21 cellular contexts compared by ENCODE assay signal in the genomic region with DNA sequence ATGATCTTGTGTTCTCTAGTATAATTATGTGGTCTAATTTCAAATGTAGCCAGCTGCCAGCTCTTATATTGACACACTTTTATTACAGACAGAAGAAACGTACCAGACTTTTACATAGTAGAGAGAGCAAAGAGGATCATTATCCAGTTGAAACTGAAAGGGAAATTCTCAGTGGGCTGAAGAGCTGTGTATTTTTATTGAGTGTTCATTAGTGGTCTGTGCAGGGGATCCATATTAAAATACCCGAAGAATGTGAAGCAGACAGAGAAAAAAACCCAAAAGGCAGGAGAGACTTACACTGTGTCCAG. TPM values are rescaled to one million over a fixed set of nuclear protein-coding genes. Genes with fewer than 3 reads are reported as not detected.
DNase-seq lines count a peak whose midpoint lies in the region; ATAC-seq and TF ChIP-seq lines count a peak whose summit lies in the region.
"Had no signal": no experiment of that assay in that cellular context is flagged by ENCODE, and none has a peak within 500 bp of the region (broad histone marks: within the 10 kb centered on the region; RNA-seq: fewer than 3 reads in every experiment).

No MANE protein-coding gene starts in this region.

- no peaks in the 10 kb centered on the region for H3K27me3 ChIP-seq in Karpas-422 (ENCODE audit: low read length)
- H3K27me3 ChIP-seq: foreskin keratinocyte, hepatocyte, sigmoid colon, suprapubic skin had no signal

- H3K4me3 ChIP-seq in Karpas-422 (ENCODE audit: low read length), result no peak overlapping the region
- H3K4me3 ChIP-seq: hepatocyte, sigmoid colon, suprapubic skin had no signal

- peak overlapping the region; percentile 35 for H3K4me2 ChIP-seq in Karpas-422 (ENCODE audit: low read depth, low read length, poor library complexity, severe bottlenecking)
- H3K4me2 ChIP-seq: hepatocyte had no signal

- no peak overlapping the region for H2AFZ ChIP-seq in Karpas-422 (ENCODE audit: low read length)
- H2AFZ ChIP-seq: hepatocyte had no signal

- H3K27ac ChIP-seq in Karpas-422 (ENCODE audit: low read length) (peak overlapping the region; percentile 29; the same call in 1 of the 2 replicates), VCaP (peak overlapping the region; percentile 88)
- H3K27ac ChIP-seq: foreskin keratinocyte, hepatocyte, sigmoid colon, suprapubic skin had no signal

- H3K4me1 ChIP-seq in Karpas-422 (ENCODE audit: low read length), result peaks cover 58% of the 10 kb centered on the region
- H3K4me1 ChIP-seq: foreskin keratinocyte, sigmoid colon, suprapubic skin had no signal

- no peak for TF ChIP-seq CTCF in VCaP (conservative IDR thresholded peaks at IDR 0.05)

- peaks cover 6% of the 10 kb centered on the region for H3K9me3 Mint-ChIP-seq in activated T-cell treated with anti-CD3 and anti-CD28 coated beads, Interleukin-2, amount 50 U/mL, for 4 hours
- H3K9me3 Mint-ChIP-seq: activated CD4-positive, alpha-beta T cell treated with anti-CD3 and anti-CD28 coated beads, Interleukin-2, amount 10 ng/mL, durations not matched to agents 24 days and 14 days; activated naive CD8-positive, alpha-beta T cell treated with anti-CD3 and anti-CD28 coated beads, Interleukin-2, amount 10 ng/mL, durations not matched to agents 7 days and 5 days; activated T-helper 17 cell treated with anti-CD3 and anti-CD28 coated beads, Interleukin-2, amount 50 U/mL, for 72 hours; T-helper 1 cell treated with Interleukin-12 subunit alpha and Interleukin-12 subunit beta and Interleukin-4 antibody, amounts not matched to agents 30 μg/mL and 1 μg/mL, for 36 hours had no signal

- no peaks in the 10 kb centered on the region for H4K20me1 ChIP-seq in Karpas-422 (ENCODE audit: insufficient read depth, low read depth, low read length)

- no peaks in the 10 kb centered on the region; the same call in 1 of the 2 replicates for H3K9me3 ChIP-seq in Karpas-422 (ENCODE audit: low read length)
- H3K9me3 ChIP-seq: sigmoid colon, suprapubic skin had no signal

- H3K36me3 ChIP-seq in Karpas-422 (ENCODE audit: insufficient read depth, low read length), result peaks cover 3% of the 10 kb centered on the region
- H3K36me3 ChIP-seq: sigmoid colon, suprapubic skin had no signal

- H3K4me1 Mint-ChIP-seq in activated T-cell treated with anti-CD3 and anti-CD28 coated beads, Interleukin-2, amount 50 U/mL, for 4 hours (ENCODE audit: low read depth), result no peaks in the 10 kb centered on the region
- H3K4me1 Mint-ChIP-seq: activated CD4-positive, alpha-beta T cell treated with anti-CD3 and anti-CD28 coated beads, Interleukin-2, amount 10 ng/mL, durations not matched to agents 24 days and 14 days; activated naive CD8-positive, alpha-beta T cell treated with anti-CD3 and anti-CD28 coated beads, Interleukin-2, amount 10 ng/mL, durations not matched to agents 7 days and 5 days; activated T-helper 17 cell treated with anti-CD3 and anti-CD28 coated beads, Interleukin-2, amount 50 U/mL, for 72 hours; neural crest cell had no signal

- H3K36me3 Mint-ChIP-seq in activated T-cell treated with anti-CD3 and anti-CD28 coated beads, Interleukin-2, amount 50 U/mL, for 4 hours (ENCODE audit: insufficient read depth), result no peaks in the 10 kb centered on the region
- H3K36me3 Mint-ChIP-seq: activated naive CD8-positive, alpha-beta T cell treated with anti-CD3 and anti-CD28 coated beads, Interleukin-2, amount 10 ng/mL, durations not matched to agents 7 days and 5 days had no signal

- no peak for ATAC-seq in activated T-cell treated with anti-CD3 and anti-CD28 coated beads, Interleukin-2, amount 50 U/mL, for 4 hours
- ATAC-seq: activated T-helper 17 cell treated with anti-CD3 and anti-CD28 coated beads, Interleukin-2, amount 50 U/mL, for 72 hours; foreskin keratinocyte; Panc1 had no signal

- no peaks in the 10 kb centered on the region for H3K27me3 Mint-ChIP-seq in activated T-cell treated with anti-CD3 and anti-CD28 coated beads, Interleukin-2, amount 50 U/mL, for 4 hours (ENCODE audit: low read depth)

- no peak overlapping the region for H3K4me3 Mint-ChIP-seq in activated T-cell treated with anti-CD3 and anti-CD28 coated beads, Interleukin-2, amount 50 U/mL, for 4 hours
- H3K4me3 Mint-ChIP-seq: activated CD4-positive, alpha-beta T cell treated with anti-CD3 and anti-CD28 coated beads, Interleukin-2, amount 10 ng/mL, durations not matched to agents 24 days and 14 days; activated naive CD8-positive, alpha-beta T cell treated with anti-CD3 and anti-CD28 coated beads, Interleukin-2, amount 10 ng/mL, durations not matched to agents 7 days and 5 days; activated T-helper 17 cell treated with anti-CD3 and anti-CD28 coated beads, Interleukin-2, amount 50 U/mL, for 72 hours; neural crest cell; T-helper 1 cell treated with Interleukin-12 subunit alpha and Interleukin-12 subunit beta and Interleukin-4 antibody, amounts not matched to agents 30 μg/mL and 1 μg/mL, for 36 hours had no signal

- DNase-seq in Karpas-422 (no peak), NCI-H1417 treated with DMSO at 0.1 percent for 48 hours (lab: John Stamatoyannopoulos, UW) (peak; percentile 69), NCI-H2196 treated with DMSO at 0.1 percent for 48 hours (lab: John Stamatoyannopoulos, UW; ENCODE audit: unreplicated experiment) (peak; percentile 6), NCI-H446 (lab: John Stamatoyannopoulos, UW) (no peak)
- DNase-seq in activated CD4-positive, alpha-beta T cell treated with anti-CD3 and anti-CD28 coated beads for 4 hours, result no peak
- DNase-seq in activated T-cell treated with anti-CD3 and anti-CD28 coated beads, Interleukin-2, amount 50 U/mL, for 4 hours, result no peak
- DNase-seq: activated CD4-positive, alpha-beta T cell treated with anti-CD3 and anti-CD28 coated beads, Interleukin-2, amount 10 ng/mL, durations not matched to agents 24 days and 14 days; activated naive CD8-positive, alpha-beta T cell treated with anti-CD3 and anti-CD28 coated beads, Interleukin-2, amount 10 ng/mL, durations not matched to agents 7 days and 5 days; cerebellar nuclear complex; effector CD4-positive, alpha-beta T cell; foreskin keratinocyte; posterior cingulate gyrus; sigmoid colon had no signal

- no peaks in the 10 kb centered on the region for H3K9me2 ChIP-seq in Karpas-422 (replicated peaks; ENCODE audit: insufficient read depth, low read length)

- 0 out of 2 replicates have a peak overlapping the region, but pooled peaks have one; percentile 11 for H3K9ac ChIP-seq in Karpas-422 (ENCODE audit: low read length)

- H3K79me2 ChIP-seq in Karpas-422 (ENCODE audit: low read length), result peaks cover 100% of the 10 kb centered on the region
- H3K79me2 ChIP-seq: hepatocyte had no signal

RNA-seq across cellular contexts. Expression of a gene that starts 41.3 kb away (rescaled TPM):
- 19.0 and 36.1 TPM in 2 replicates for total RNA-seq in Karpas-422 (2014; rRNA removed; shearing (Covaris generic); ENCODE audit: low replicate concordance)
- not detected for total RNA-seq in activated T-cell treated with anti-CD3 and anti-CD28 coated beads, Interleukin-2, amount 50 U/mL, for 4 hours
- total RNA-seq: activated CD4-positive, alpha-beta T cell treated with anti-CD3 and anti-CD28 coated beads, Interleukin-2, amount 10 ng/mL, durations not matched to agents 24 days and 14 days; activated naive CD8-positive, alpha-beta T cell treated with anti-CD3 and anti-CD28 coated beads, Interleukin-2, amount 10 ng/mL, durations not matched to agents 7 days and 5 days; activated T-helper 17 cell treated with anti-CD3 and anti-CD28 coated beads, Interleukin-2, amount 50 U/mL, for 72 hours; foreskin keratinocyte; mononuclear cell had no signal

Comparison
In these comparisons a context has a peak if more than half of its experiments do, and no peak if none do; other contexts are left out.
1. DNase-seq: peak in NCI-H1417 treated with DMSO at 0.1 percent for 48 hours (single experiment) and NCI-H2196 treated with DMSO at 0.1 percent for 48 hours (single experiment); none in Karpas-422 (single experiment), NCI-H446 (0 of 2), activated CD4-positive, alpha-beta T cell treated with anti-CD3 and anti-CD28 coated beads for 4 hours (0 of 2) and activated T-cell treated with anti-CD3 and anti-CD28 coated beads, Interleukin-2, amount 50 U/mL, for 4 hours (single experiment).
2. RNA of a gene that starts 41.3 kb away (total RNA-seq): 19.0 to 36.1 TPM in Karpas-422; not detected in activated T-cell treated with anti-CD3 and anti-CD28 coated beads, Interleukin-2, amount 50 U/mL, for 4 hours; every median in the first group is over 10 times any median in the second.